ENCODE assay signal across 10 cellular contexts in genomic region chr17:35214631-35215273, GRCh38. TPM values are rescaled to one million over a fixed set of nuclear protein-coding genes. Genes with fewer than 3 reads are reported as not detected.
DNase-seq lines count a peak whose midpoint lies in the region; ATAC-seq and TF ChIP-seq lines count a peak whose summit lies in the region.
"Had no signal": no experiment of that assay in that cellular context is flagged by ENCODE, and none has a peak within 500 bp of the region (broad histone marks: within the 10 kb centered on the region; RNA-seq: fewer than 3 reads in every experiment).

No MANE protein-coding gene starts in this region.

- POLR2A ChIA-PET in GM10248 (lab: Yijun Ruan, JAX) = no interaction called here

- peaks cover 20% of the 10 kb centered on the region for H3K36me3 Mint-ChIP-seq in T-helper 1 cell treated with Interleukin-12 subunit alpha and Interleukin-12 subunit beta and Interleukin-4 antibody, amounts not matched to agents 30 μg/mL and 1 μg/mL, for 36 hours (ENCODE audit: low read depth)

- no peaks in the 10 kb centered on the region for H3K36me3 ChIP-seq in H7 (replicated peaks; ENCODE audit: control insufficient read depth, insufficient read depth, low read length)

- no peaks in the 10 kb centered on the region; the same call in 1 of the 2 replicates for H3K27me3 ChIP-seq in H7 (ENCODE audit: control insufficient read depth, insufficient read depth, low read length)

- H3K9me3 Mint-ChIP-seq in T-helper 1 cell treated with Interleukin-12 subunit alpha and Interleukin-12 subunit beta and Interleukin-4 antibody, amounts not matched to agents 30 μg/mL and 1 μg/mL, for 36 hours = peaks cover under 1% of the 10 kb centered on the region

- no peak overlapping the region for H3K4me3 ChIP-seq in H7 (ENCODE audit: insufficient read depth, low read depth, low read length)

- H3K27ac Mint-ChIP-seq in T-helper 1 cell treated with Interleukin-12 subunit alpha and Interleukin-12 subunit beta and Interleukin-4 antibody, amounts not matched to agents 30 μg/mL and 1 μg/mL, for 36 hours = peak overlapping the region; percentile 95

- H3K4me3 Mint-ChIP-seq in T-helper 1 cell treated with Interleukin-12 subunit alpha and Interleukin-12 subunit beta and Interleukin-4 antibody, amounts not matched to agents 30 μg/mL and 1 μg/mL, for 36 hours = peak overlapping the region; percentile 85

- no peak for TF ChIP-seq CTCF in GM10248 (IDR thresholded peaks at IDR 0.05; ENCODE audit: control extremely low read depth, extremely low read depth, low read depth, missing control alignments)

- H3K27me3 Mint-ChIP-seq in T-helper 1 cell treated with Interleukin-12 subunit alpha and Interleukin-12 subunit beta and Interleukin-4 antibody, amounts not matched to agents 30 μg/mL and 1 μg/mL, for 36 hours (ENCODE audit: low read depth) = no peaks in the 10 kb centered on the region

- CTCF ChIA-PET in GM10248 (lab: Yijun Ruan, JAX) = interaction anchor here (2.8 kb wide), 1 partner anchor 14 kb away, joined by 8 read pairs; no protein-coding TSS in a partner anchor

- peak; percentile 11 for DNase-seq in GM10248 (ENCODE audit: extremely low spot score)
- DNase-seq in activated naive CD4-positive, alpha-beta T cell treated with anti-CD3 and anti-CD28 coated beads, Interleukin-2, amount 50 U/mL, for 16 hours = peak; percentile 24
- peak; percentile 22 for DNase-seq in stimulated activated CD4-positive, alpha-beta T cell treated with anti-CD3 and anti-CD28 coated beads, Interleukin-1b, Interleukin-23, amount 100 ng/mL, for 48 hours
- no peak for DNase-seq in H7
- no peak for DNase-seq in NCI-H1417 treated with DMSO at 0.1 percent for 48 hours (lab: John Stamatoyannopoulos, UW)
- no peak for DNase-seq in NCI-H524 (lab: John Stamatoyannopoulos, UW)
- DNase-seq: NCI-H446 treated with DMSO at 0.1 percent for 48 hours, nucleus accumbens had no signal

- H3K4me1 Mint-ChIP-seq in T-helper 1 cell treated with Interleukin-12 subunit alpha and Interleukin-12 subunit beta and Interleukin-4 antibody, amounts not matched to agents 30 μg/mL and 1 μg/mL, for 36 hours (ENCODE audit: low read depth) = peaks cover 70% of the 10 kb centered on the region

- ATAC-seq in GM21576 (IDR thresholded peaks at IDR 0.05; ENCODE audit: unreplicated experiment) = no peak

RNA-seq across cellular contexts. Expression of gene SLC35G3, which starts 20.6 kb away (rescaled TPM):
- not detected in 2 replicates for total RNA-seq in H7 (2014; rRNA removed; shearing (Covaris generic))

RNA-seq across cellular contexts. Expression of gene SLFN5, which starts 28.1 kb away (rescaled TPM):
- total RNA-seq in H7 (2014; rRNA removed; shearing (Covaris generic)) = 8.2 and 9.2 TPM in 2 replicates

Comparison
In these comparisons a context has a peak if more than half of its experiments do, and no peak if none do; other contexts are left out.
1. DNase-seq: peak in GM10248 (single experiment), activated naive CD4-positive, alpha-beta T cell treated with anti-CD3 and anti-CD28 coated beads, Interleukin-2, amount 50 U/mL, for 16 hours (single experiment) and stimulated activated CD4-positive, alpha-beta T cell treated with anti-CD3 and anti-CD28 coated beads, Interleukin-1b, Interleukin-23, amount 100 ng/mL, for 48 hours (single experiment); none in H7 (single experiment), NCI-H1417 treated with DMSO at 0.1 percent for 48 hours (single experiment) and NCI-H524 (0 of 2).